1 cellular context compared by ENCODE assay signal in the genomic region with DNA sequence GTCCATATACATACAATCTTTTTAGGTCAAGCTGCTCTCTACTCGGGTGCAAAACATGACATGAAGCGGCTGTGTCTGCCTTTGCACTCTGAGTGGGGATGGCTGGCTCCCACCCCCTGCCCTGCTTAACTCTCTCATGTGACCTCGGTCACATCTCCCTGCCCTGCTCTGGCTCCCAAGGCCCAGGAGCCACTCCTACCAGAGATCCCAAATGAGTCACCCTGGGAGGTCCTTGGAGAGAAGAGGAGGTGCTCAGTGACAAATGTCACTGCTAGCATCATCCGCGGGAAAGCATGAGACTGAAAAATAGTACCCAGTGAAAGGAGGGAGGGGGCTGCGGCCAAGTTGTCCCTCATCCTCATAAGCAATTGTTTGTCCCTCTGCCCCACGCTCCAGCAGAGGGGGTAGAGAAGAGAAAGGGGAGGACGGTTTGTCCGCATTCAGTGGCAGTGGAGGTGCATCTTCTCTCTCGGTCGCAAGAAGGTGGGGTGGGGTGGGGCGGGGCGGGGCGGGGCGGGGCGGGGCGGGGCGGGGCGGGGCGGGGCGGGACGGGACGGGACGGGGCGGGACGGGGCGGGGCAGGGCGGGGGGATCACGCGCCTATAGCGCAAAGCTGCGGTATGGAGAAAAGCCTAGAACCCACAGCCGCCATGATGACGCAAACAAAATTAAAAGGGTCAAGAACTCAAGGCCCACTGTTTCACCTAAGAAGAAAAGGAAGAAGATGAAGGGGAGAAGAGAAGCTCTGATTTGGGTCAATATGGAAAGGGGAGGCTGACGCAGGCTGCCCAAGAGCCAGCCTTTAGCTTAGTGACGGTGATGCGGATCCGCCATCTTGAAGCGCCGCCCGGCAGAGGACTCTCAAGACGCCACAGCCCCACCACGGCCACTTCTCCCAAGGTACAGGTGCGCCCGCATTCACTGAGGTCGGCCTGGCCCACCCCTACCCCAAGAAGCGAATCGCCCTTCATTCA.
TF ChIP-seq lines count a peak whose summit lies in the region.

No MANE protein-coding gene starts in this region.

TF ChIP-seq in K562, 482 proteins besides CTCF, POLR2A, EP300 and RAD21 (continued from another document and continues in another):
- TF ChIP-seq, protein P1, sequence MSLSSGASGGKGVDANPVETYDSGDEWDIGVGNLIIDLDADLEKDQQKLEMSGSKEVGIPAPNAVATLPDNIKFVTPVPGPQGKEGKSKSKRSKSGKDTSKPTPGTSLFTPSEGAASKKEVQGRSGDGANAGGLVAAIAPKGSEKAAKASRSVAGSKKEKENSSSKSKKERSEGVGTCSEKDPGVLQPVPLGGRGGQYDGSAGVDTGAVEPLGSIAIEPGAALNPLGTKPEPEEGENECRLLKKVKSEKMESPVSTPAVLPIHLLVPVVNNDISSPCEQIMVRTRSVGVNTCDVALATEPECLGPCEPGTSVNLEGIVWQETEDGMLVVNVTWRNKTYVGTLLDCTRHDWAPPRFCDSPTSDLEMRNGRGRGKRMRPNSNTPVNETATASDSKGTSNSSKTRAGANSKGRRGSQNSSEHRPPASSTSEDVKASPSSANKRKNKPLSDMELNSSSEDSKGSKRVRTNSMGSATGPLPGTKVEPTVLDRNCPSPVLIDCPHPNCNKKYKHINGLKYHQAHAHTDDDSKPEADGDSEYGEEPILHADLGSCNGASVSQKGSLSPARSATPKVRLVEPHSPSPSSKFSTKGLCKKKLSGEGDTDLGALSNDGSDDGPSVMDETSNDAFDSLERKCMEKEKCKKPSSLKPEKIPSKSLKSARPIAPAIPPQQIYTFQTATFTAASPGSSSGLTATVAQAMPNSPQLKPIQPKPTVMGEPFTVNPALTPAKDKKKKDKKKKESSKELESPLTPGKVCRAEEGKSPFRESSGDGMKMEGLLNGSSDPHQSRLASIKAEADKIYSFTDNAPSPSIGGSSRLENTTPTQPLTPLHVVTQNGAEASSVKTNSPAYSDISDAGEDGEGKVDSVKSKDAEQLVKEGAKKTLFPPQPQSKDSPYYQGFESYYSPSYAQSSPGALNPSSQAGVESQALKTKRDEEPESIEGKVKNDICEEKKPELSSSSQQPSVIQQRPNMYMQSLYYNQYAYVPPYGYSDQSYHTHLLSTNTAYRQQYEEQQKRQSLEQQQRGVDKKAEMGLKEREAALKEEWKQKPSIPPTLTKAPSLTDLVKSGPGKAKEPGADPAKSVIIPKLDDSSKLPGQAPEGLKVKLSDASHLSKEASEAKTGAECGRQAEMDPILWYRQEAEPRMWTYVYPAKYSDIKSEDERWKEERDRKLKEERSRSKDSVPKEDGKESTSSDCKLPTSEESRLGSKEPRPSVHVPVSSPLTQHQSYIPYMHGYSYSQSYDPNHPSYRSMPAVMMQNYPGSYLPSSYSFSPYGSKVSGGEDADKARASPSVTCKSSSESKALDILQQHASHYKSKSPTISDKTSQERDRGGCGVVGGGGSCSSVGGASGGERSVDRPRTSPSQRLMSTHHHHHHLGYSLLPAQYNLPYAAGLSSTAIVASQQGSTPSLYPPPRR (CRISPR knock-in tag; IDR thresholded peaks at IDR 0.05; ENCODE audit: borderline replicate concordance), result no peak
- TF ChIP-seq SMAD4 (CRISPR knock-in tag; conservative IDR thresholded peaks at IDR 0.05), result peak; percentile 70
- TF ChIP-seq DMBX1 (CRISPR knock-in tag; IDR thresholded peaks at IDR 0.05; ENCODE audit: borderline replicate concordance), result peak; percentile 85
- TF ChIP-seq TAF15 (IDR thresholded peaks at IDR 0.05; ENCODE audit: low read depth, low read length), result no peak
- TF ChIP-seq XRCC3 (IDR thresholded peaks at IDR 0.05), result no peak
- TF ChIP-seq SIRT6 (IDR thresholded peaks at IDR 0.05; ENCODE audit: low read depth, low read length), result no peak
- TF ChIP-seq MCM5 (IDR thresholded peaks at IDR 0.05; ENCODE audit: low read depth), result no peak
- TF ChIP-seq ZNF165 (CRISPR knock-in tag; IDR thresholded peaks at IDR 0.05; ENCODE audit: borderline replicate concordance), result no peak; the same call in 1 of the 2 replicates
- TF ChIP-seq GABPB1 (CRISPR knock-in tag; IDR thresholded peaks at IDR 0.05), result no peak
- no peak for TF ChIP-seq SUPT5H (IDR thresholded peaks at IDR 0.05)
- no peak for TF ChIP-seq NR1H2 (CRISPR knock-in tag; IDR thresholded peaks at IDR 0.05)
- no peak for TF ChIP-seq ZNF57 (CRISPR knock-in tag; IDR thresholded peaks at IDR 0.05)
- TF ChIP-seq, protein P2, sequence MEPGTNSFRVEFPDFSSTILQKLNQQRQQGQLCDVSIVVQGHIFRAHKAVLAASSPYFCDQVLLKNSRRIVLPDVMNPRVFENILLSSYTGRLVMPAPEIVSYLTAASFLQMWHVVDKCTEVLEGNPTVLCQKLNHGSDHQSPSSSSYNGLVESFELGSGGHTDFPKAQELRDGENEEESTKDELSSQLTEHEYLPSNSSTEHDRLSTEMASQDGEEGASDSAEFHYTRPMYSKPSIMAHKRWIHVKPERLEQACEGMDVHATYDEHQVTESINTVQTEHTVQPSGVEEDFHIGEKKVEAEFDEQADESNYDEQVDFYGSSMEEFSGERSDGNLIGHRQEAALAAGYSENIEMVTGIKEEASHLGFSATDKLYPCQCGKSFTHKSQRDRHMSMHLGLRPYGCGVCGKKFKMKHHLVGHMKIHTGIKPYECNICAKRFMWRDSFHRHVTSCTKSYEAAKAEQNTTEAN (CRISPR knock-in tag; IDR thresholded peaks at IDR 0.05), result no peak
- TF ChIP-seq, protein P3, sequence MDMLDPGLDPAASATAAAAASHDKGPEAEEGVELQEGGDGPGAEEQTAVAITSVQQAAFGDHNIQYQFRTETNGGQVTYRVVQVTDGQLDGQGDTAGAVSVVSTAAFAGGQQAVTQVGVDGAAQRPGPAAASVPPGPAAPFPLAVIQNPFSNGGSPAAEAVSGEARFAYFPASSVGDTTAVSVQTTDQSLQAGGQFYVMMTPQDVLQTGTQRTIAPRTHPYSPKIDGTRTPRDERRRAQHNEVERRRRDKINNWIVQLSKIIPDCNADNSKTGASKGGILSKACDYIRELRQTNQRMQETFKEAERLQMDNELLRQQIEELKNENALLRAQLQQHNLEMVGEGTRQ (CRISPR knock-in tag; IDR thresholded peaks at IDR 0.05), result 0 out of 2 replicates have a peak, but pooled peaks have one; percentile 34
- TF ChIP-seq MYNN (IDR thresholded peaks at IDR 0.05), result no peak
- TF ChIP-seq MYNN (CRISPR knock-in tag; IDR thresholded peaks at IDR 0.05), result no peak
- TF ChIP-seq, protein P4, sequence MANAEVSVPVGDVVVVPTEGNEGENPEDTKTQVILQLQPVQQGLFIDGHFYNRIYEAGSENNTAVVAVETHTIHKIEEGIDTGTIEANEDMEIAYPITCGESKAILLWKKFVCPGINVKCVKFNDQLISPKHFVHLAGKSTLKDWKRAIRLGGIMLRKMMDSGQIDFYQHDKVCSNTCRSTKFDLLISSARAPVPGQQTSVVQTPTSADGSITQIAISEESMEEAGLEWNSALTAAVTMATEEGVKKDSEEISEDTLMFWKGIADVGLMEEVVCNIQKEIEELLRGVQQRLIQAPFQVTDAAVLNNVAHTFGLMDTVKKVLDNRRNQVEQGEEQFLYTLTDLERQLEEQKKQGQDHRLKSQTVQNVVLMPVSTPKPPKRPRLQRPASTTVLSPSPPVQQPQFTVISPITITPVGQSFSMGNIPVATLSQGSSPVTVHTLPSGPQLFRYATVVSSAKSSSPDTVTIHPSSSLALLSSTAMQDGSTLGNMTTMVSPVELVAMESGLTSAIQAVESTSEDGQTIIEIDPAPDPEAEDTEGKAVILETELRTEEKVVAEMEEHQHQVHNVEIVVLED (CRISPR knock-in tag; IDR thresholded peaks at IDR 0.05), result peak; percentile 47
- no peak for TF ChIP-seq CBX8 (IDR thresholded peaks at IDR 0.05; ENCODE audit: borderline replicate concordance, extremely low read depth, low read depth, low read length, poor library complexity, severe bottlenecking)
- no peak for TF ChIP-seq HOXB6 (CRISPR knock-in tag; IDR thresholded peaks at IDR 0.05; ENCODE audit: borderline replicate concordance)
- TF ChIP-seq ZNF274 (IDR thresholded peaks at IDR 0.05; ENCODE audit: borderline replicate concordance, low read depth, low read length), result no peak
- TF ChIP-seq, protein P5, sequence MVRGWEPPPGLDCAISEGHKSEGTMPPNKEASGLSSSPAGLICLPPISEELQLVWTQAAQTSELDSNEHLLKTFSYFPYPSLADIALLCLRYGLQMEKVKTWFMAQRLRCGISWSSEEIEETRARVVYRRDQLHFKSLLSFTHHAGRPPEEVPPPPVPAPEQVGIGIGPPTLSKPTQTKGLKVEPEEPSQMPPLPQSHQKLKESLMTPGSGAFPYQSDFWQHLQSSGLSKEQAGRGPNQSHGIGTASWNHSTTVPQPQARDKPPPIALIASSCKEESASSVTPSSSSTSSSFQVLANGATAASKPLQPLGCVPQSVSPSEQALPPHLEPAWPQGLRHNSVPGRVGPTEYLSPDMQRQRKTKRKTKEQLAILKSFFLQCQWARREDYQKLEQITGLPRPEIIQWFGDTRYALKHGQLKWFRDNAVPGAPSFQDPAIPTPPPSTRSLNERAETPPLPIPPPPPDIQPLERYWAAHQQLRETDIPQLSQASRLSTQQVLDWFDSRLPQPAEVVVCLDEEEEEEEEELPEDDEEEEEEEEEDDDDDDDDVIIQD (CRISPR knock-in tag; IDR thresholded peaks at IDR 0.05), result 0 out of 2 replicates have a peak, but pooled peaks have one; percentile 89
- TF ChIP-seq, protein P6, sequence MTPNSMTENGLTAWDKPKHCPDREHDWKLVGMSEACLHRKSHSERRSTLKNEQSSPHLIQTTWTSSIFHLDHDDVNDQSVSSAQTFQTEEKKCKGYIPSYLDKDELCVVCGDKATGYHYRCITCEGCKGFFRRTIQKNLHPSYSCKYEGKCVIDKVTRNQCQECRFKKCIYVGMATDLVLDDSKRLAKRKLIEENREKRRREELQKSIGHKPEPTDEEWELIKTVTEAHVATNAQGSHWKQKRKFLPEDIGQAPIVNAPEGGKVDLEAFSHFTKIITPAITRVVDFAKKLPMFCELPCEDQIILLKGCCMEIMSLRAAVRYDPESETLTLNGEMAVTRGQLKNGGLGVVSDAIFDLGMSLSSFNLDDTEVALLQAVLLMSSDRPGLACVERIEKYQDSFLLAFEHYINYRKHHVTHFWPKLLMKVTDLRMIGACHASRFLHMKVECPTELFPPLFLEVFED (CRISPR knock-in tag; conservative IDR thresholded peaks at IDR 0.05), result 0 out of 2 replicates have a peak, but pooled peaks have one; percentile 33
- 0 out of 2 replicates have a peak, but pooled peaks have one; percentile 39 for TF ChIP-seq SMAD3 (CRISPR knock-in tag; conservative IDR thresholded peaks at IDR 0.05)
- TF ChIP-seq GATA2 (CRISPR knock-in tag; IDR thresholded peaks at IDR 0.05), result no peak
- no peak for TF ChIP-seq RBM34 (IDR thresholded peaks at IDR 0.05; ENCODE audit: borderline replicate concordance, insufficient read depth, low read length)
- TF ChIP-seq DPF2 (IDR thresholded peaks at IDR 0.05), result peak; percentile 27; the same call in 1 of the 2 replicates
- peak; percentile 73 for TF ChIP-seq SP1 (CRISPR knock-in tag; IDR thresholded peaks at IDR 0.05)
- TF ChIP-seq CREM (IDR thresholded peaks at IDR 0.05; ENCODE audit: low read depth), result 0 out of 2 replicates have a peak, but pooled peaks have one; percentile 25
- no peak for TF ChIP-seq FOXK2 (conservative IDR thresholded peaks at IDR 0.05 in 1 of 2, IDR thresholded peaks at IDR 0.05 in 1 of 2; ENCODE audit: low read depth in 2 of 2)
- TF ChIP-seq MEIS2 (IDR thresholded peaks at IDR 0.05; ENCODE audit: partially characterized antibody), result peak; percentile 46
- no peak for TF ChIP-seq STAT5B (CRISPR knock-in tag; IDR thresholded peaks at IDR 0.05)
- no peak for TF ChIP-seq ZNF232 (CRISPR knock-in tag; IDR thresholded peaks at IDR 0.05)
- peak; percentile 93 for TF ChIP-seq FOSL1 (tag; conservative IDR thresholded peaks at IDR 0.05)
- peak; percentile 77; the same call in 1 of the 2 replicates for TF ChIP-seq HDAC8 (tag; IDR thresholded peaks at IDR 0.05)
- TF ChIP-seq, protein P7, sequence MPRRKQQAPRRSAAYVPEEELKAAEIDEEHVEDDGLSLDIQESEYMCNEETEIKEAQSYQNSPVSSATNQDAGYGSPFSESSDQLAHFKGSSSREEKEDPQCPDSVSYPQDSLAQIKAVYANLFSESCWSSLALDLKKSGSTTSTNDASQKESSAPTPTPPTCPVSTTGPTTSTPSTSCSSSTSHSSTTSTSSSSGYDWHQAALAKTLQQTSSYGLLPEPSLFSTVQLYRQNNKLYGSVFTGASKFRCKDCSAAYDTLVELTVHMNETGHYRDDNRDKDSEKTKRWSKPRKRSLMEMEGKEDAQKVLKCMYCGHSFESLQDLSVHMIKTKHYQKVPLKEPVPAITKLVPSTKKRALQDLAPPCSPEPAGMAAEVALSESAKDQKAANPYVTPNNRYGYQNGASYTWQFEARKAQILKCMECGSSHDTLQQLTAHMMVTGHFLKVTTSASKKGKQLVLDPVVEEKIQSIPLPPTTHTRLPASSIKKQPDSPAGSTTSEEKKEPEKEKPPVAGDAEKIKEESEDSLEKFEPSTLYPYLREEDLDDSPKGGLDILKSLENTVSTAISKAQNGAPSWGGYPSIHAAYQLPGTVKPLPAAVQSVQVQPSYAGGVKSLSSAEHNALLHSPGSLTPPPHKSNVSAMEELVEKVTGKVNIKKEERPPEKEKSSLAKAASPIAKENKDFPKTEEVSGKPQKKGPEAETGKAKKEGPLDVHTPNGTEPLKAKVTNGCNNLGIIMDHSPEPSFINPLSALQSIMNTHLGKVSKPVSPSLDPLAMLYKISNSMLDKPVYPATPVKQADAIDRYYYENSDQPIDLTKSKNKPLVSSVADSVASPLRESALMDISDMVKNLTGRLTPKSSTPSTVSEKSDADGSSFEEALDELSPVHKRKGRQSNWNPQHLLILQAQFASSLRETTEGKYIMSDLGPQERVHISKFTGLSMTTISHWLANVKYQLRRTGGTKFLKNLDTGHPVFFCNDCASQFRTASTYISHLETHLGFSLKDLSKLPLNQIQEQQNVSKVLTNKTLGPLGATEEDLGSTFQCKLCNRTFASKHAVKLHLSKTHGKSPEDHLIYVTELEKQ (CRISPR knock-in tag; IDR thresholded peaks at IDR 0.05), result peak; percentile 69; the same call in 1 of the 2 replicates
- TF ChIP-seq, protein P8, sequence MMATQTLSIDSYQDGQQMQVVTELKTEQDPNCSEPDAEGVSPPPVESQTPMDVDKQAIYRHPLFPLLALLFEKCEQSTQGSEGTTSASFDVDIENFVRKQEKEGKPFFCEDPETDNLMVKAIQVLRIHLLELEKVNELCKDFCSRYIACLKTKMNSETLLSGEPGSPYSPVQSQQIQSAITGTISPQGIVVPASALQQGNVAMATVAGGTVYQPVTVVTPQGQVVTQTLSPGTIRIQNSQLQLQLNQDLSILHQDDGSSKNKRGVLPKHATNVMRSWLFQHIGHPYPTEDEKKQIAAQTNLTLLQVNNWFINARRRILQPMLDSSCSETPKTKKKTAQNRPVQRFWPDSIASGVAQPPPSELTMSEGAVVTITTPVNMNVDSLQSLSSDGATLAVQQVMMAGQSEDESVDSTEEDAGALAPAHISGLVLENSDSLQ (IDR thresholded peaks at IDR 0.05), result peak; percentile 80
- no peak for TF ChIP-seq RFX5 (IDR thresholded peaks at IDR 0.05; ENCODE audit: low read depth, low read length)
- no peak; the same call in 1 of the 2 replicates for TF ChIP-seq ZNF586 (CRISPR knock-in tag; conservative IDR thresholded peaks at IDR 0.05)
- TF ChIP-seq ZNF583 (CRISPR knock-in tag; IDR thresholded peaks at IDR 0.05), result peak; percentile 93
- TF ChIP-seq IFI16 (CRISPR knock-in tag; IDR thresholded peaks at IDR 0.05), result peak; percentile 81
- TF ChIP-seq RB1 (IDR thresholded peaks at IDR 0.05; ENCODE audit: low read depth), result no peak
- peak in 1 of 2 experiments; percentile 90; a peak in 2 of 4 replicates for TF ChIP-seq TEAD1 (CRISPR knock-in tag; IDR thresholded peaks at IDR 0.05)
- no peak for TF ChIP-seq POLR2AphosphoS5 (IDR thresholded peaks at IDR 0.05; ENCODE audit: control insufficient read depth, insufficient read depth, low read depth, low read length)
